28 cellular contexts compared by ENCODE assay signal in genomic region chr3:81068546-81068945, GRCh38.
"Had no signal": no experiment of that assay in that cellular context is flagged by ENCODE, and none has a peak within 500 bp of the region (broad histone marks: within the 10 kb centered on the region; RNA-seq: fewer than 3 reads in every experiment).

No MANE protein-coding gene starts in this region.

- H3K36me3 ChIP-seq: colonic mucosa, esophagus muscularis mucosa, esophagus squamous epithelium, gastrocnemius medialis, gastroesophageal sphincter, heart left ventricle, heart right ventricle had no signal

- H3K4me1 Mint-ChIP-seq: endodermal cell had no signal

- H3K4me3 ChIP-seq: colonic mucosa, coronary artery, dorsolateral prefrontal cortex, esophagus muscularis mucosa, esophagus squamous epithelium, gastrocnemius medialis, gastroesophageal sphincter, heart left ventricle, heart right ventricle had no signal

- H3K4me3 Mint-ChIP-seq: dendritic cell treated with granulocyte-macrophage colony-stimulating factor and Interleukin-4, amounts not matched to agents 40 ng/mL and 50 ng/mL, for 4 days; effector memory CD8-positive, alpha-beta T cell; endodermal cell had no signal

- H3K9me3 ChIP-seq: colonic mucosa, esophagus squamous epithelium, gastrocnemius medialis had no signal

- FAIRE-seq: colon, endometrium, endothelial cell of umbilical vein had no signal

- H3K27me3 ChIP-seq: colonic mucosa, dorsolateral prefrontal cortex, esophagus muscularis mucosa, esophagus squamous epithelium, foreskin keratinocyte, gastrocnemius medialis, gastroesophageal sphincter, heart left ventricle, heart right ventricle had no signal

- H3K4me1 ChIP-seq: colonic mucosa, esophagus muscularis mucosa, esophagus squamous epithelium, gastrocnemius medialis, gastroesophageal sphincter, heart left ventricle, heart right ventricle had no signal

- H3K27me3 Mint-ChIP-seq: dendritic cell treated with granulocyte-macrophage colony-stimulating factor and Interleukin-4, amounts not matched to agents 40 ng/mL and 50 ng/mL, for 4 days; effector memory CD8-positive, alpha-beta T cell had no signal

- ATAC-seq: effector memory CD8-positive, alpha-beta T cell; esophagus mucosa; foreskin keratinocyte; gastrocnemius medialis; gastroesophageal sphincter; heart left ventricle; heart right ventricle had no signal

- H3K27ac Mint-ChIP-seq: dendritic cell treated with granulocyte-macrophage colony-stimulating factor and Interleukin-4, amounts not matched to agents 40 ng/mL and 50 ng/mL, for 4 days; effector memory CD8-positive, alpha-beta T cell; endodermal cell had no signal

- DNase-seq: colonic mucosa; cortex of kidney; dermis blood vessel endothelial cell; dorsolateral prefrontal cortex; effector CD4-positive, alpha-beta T cell; effector CD8-positive, alpha-beta T cell; effector memory CD4-positive, alpha-beta T cell; effector memory CD8-positive, alpha-beta T cell; endodermal cell; erythroblast; esophagus squamous epithelium; foreskin fibroblast; foreskin keratinocyte; foreskin melanocyte; gastrocnemius medialis; glutamatergic neuron; head of caudate nucleus; heart left ventricle; heart right ventricle had no signal

- H3K27ac ChIP-seq: colonic mucosa, coronary artery, dorsolateral prefrontal cortex, epithelial cell of prostate, esophagus muscularis mucosa, esophagus squamous epithelium, foreskin keratinocyte, gastrocnemius medialis, gastroesophageal sphincter, heart left ventricle, heart right ventricle had no signal
